Comparison of ENCODE assay signal across 23 cellular contexts in genomic region chr3:105040026-105040622, GRCh38.
DNase-seq lines count a peak whose midpoint lies in the region; ATAC-seq and TF ChIP-seq lines count a peak whose summit lies in the region.
"Had no signal": no experiment of that assay in that cellular context is flagged by ENCODE, and none has a peak within 500 bp of the region (broad histone marks: within the 10 kb centered on the region; RNA-seq: fewer than 3 reads in every experiment).

No MANE protein-coding gene starts in this region.

- H3K27ac Mint-ChIP-seq in glutamatergic neuron (ENCODE audit: unreplicated experiment): no peak overlapping the region
- H3K27ac Mint-ChIP-seq: activated CD4-positive, alpha-beta T cell treated with anti-CD3 and anti-CD28 coated beads for 36 hours; activated CD8-positive, alpha-beta memory T cell treated with anti-CD3 and anti-CD28 coated beads, Interleukin-2, amount 10 ng/mL, durations not matched to agents 7 days and 5 days; activated naive CD4-positive, alpha-beta T cell treated with anti-CD3 and anti-CD28 coated beads, Interleukin-2, amount 50 U/mL, for 24 hours; nephron had no signal

- peak; percentile 93 for ATAC-seq in left lobe of liver
- ATAC-seq: activated CD4-positive, alpha-beta T cell treated with anti-CD3 and anti-CD28 coated beads for 36 hours; activated CD8-positive, alpha-beta memory T cell treated with anti-CD3 and anti-CD28 coated beads, Interleukin-2, amount 10 ng/mL, durations not matched to agents 7 days and 5 days; body of pancreas had no signal

- H3K36me3 Mint-ChIP-seq in glutamatergic neuron (ENCODE audit: unreplicated experiment): no peaks in the 10 kb centered on the region
- H3K36me3 Mint-ChIP-seq: activated CD8-positive, alpha-beta memory T cell treated with anti-CD3 and anti-CD28 coated beads, Interleukin-2, amount 10 ng/mL, durations not matched to agents 7 days and 5 days; activated naive CD4-positive, alpha-beta T cell treated with anti-CD3 and anti-CD28 coated beads, Interleukin-2, amount 50 U/mL, for 24 hours had no signal

- no peak overlapping the region for H3K4me3 ChIP-seq in astrocyte of the cerebellum (ENCODE audit: low read depth, low read length)
- H3K4me3 ChIP-seq: BLaER1 treated with 17β-estradiol and CSF1 and Interleukin-3, amounts not matched to agents 10 nM and 100 nM; body of pancreas; colonic mucosa; left ventricle myocardium inferior; upper lobe of right lung had no signal

- no peaks in the 10 kb centered on the region for H3K27me3 Mint-ChIP-seq in glutamatergic neuron (ENCODE audit: unreplicated experiment)
- H3K27me3 Mint-ChIP-seq: activated CD4-positive, alpha-beta T cell treated with anti-CD3 and anti-CD28 coated beads for 36 hours; activated CD8-positive, alpha-beta memory T cell treated with anti-CD3 and anti-CD28 coated beads, Interleukin-2, amount 10 ng/mL, durations not matched to agents 7 days and 5 days had no signal

- in situ Hi-C loops in astrocyte of the cerebellum (cut with HindIII; ENCODE audit: low sequenced_read_pairs): no loop called here

- H3K4me3 Mint-ChIP-seq in glutamatergic neuron (ENCODE audit: unreplicated experiment): no peak overlapping the region
- H3K4me3 Mint-ChIP-seq: activated CD4-positive, alpha-beta T cell treated with anti-CD3 and anti-CD28 coated beads for 36 hours; activated CD8-positive, alpha-beta memory T cell treated with anti-CD3 and anti-CD28 coated beads, Interleukin-2, amount 10 ng/mL, durations not matched to agents 7 days and 5 days; activated naive CD4-positive, alpha-beta T cell treated with anti-CD3 and anti-CD28 coated beads, Interleukin-2, amount 50 U/mL, for 24 hours; nephron had no signal

- DNase-seq in DMS153 (lab: John Stamatoyannopoulos, UW) (peak; percentile 52), NCI-H2029 treated with DMSO at 0.1 percent for 48 hours (lab: John Stamatoyannopoulos, UW) (peak; percentile 71), astrocyte of the cerebellum (ENCODE audit: low read depth) (peak; percentile 4), left lobe of liver (ENCODE audit: low spot score) (no peak), HUDEP-2 (lab: John Stamatoyannopoulos, UW; ENCODE audit: unreplicated experiment in 76 of 76) (no peak), NCI-H2107 treated with DMSO at 0.1 percent for 48 hours (lab: John Stamatoyannopoulos, UW; ENCODE audit: unreplicated experiment) (no peak), glutamatergic neuron (no peak)
- DNase-seq in central memory CD4-positive, alpha-beta T cell: no peak
- DNase-seq: activated CD4-positive, alpha-beta T cell treated with anti-CD3 and anti-CD28 coated beads for 36 hours; activated CD8-positive, alpha-beta memory T cell treated with anti-CD3 and anti-CD28 coated beads, Interleukin-2, amount 10 ng/mL, durations not matched to agents 7 days and 5 days; body of pancreas; colonic mucosa; Karpas-422; left ventricle myocardium inferior; NCI-H1092; NCI-H2171; NCI-H774; SHP77 treated with DMSO at 0.1 percent for 48 hours; T-helper 1 cell; upper lobe of right lung had no signal

- TF ChIP-seq CTCF in astrocyte of the cerebellum (IDR thresholded peaks at IDR 0.05; ENCODE audit: low read depth, low read length, missing control alignments) (no peak), glutamatergic neuron (IDR thresholded peaks at IDR 0.05; ENCODE audit: partially characterized antibody, unreplicated experiment) (no peak)

- H3K9me3 Mint-ChIP-seq in glutamatergic neuron (ENCODE audit: unreplicated experiment): no peaks in the 10 kb centered on the region
- H3K9me3 Mint-ChIP-seq: activated naive CD4-positive, alpha-beta T cell treated with anti-CD3 and anti-CD28 coated beads, Interleukin-2, amount 50 U/mL, for 24 hours; nephron had no signal

- peaks cover 4% of the 10 kb centered on the region for H3K4me1 Mint-ChIP-seq in glutamatergic neuron (ENCODE audit: low read depth, unreplicated experiment)
- H3K4me1 Mint-ChIP-seq: activated CD4-positive, alpha-beta T cell treated with anti-CD3 and anti-CD28 coated beads for 36 hours; activated CD8-positive, alpha-beta memory T cell treated with anti-CD3 and anti-CD28 coated beads, Interleukin-2, amount 10 ng/mL, durations not matched to agents 7 days and 5 days; activated naive CD4-positive, alpha-beta T cell treated with anti-CD3 and anti-CD28 coated beads, Interleukin-2, amount 50 U/mL, for 24 hours had no signal

Comparison
In these comparisons a context has a peak if more than half of its experiments do, and no peak if none do; other contexts are left out.
1. DNase-seq: peak in DMS153 (single experiment), NCI-H2029 treated with DMSO at 0.1 percent for 48 hours (single experiment) and astrocyte of the cerebellum (single experiment); none in left lobe of liver (single experiment), HUDEP-2 (0 of 76), central memory CD4-positive, alpha-beta T cell (single experiment), NCI-H2107 treated with DMSO at 0.1 percent for 48 hours (single experiment) and glutamatergic neuron (single experiment).